Comparison of ENCODE assay signal across 16 cellular contexts in the genomic region with DNA sequence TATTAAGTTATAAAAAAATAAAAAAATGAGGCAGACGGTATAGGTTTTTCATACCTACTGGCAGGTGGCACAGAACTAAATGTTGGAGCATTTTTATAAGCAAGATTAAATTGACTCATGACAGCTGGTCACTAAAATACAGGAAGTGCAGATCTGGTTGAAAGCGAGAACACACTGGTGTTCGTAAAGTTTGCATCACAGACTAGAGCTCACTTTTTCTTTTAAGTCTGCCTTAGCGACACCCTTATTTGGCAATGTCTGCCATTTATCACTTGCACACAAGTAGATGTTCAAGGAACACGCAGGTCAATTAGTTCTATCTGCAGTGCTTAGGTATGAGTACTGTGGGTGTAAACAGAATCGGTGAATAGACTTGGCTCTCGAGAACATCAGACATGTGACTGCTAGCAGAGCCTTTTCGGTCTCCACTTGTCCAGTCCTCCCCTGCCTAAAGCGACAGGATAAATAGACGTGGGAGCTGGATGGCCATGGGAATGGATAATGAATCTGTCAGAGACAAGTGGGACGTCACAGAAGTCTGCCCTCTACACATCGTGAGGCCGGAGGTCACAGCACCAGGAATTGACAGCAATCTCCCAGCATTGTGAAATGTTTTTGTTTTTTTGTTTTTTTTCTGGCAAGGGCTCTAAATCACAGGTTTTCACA.
DNase-seq lines count a peak whose midpoint lies in the region; ATAC-seq and TF ChIP-seq lines count a peak whose summit lies in the region.
"Had no signal": no experiment of that assay in that cellular context is flagged by ENCODE, and none has a peak within 500 bp of the region (broad histone marks: within the 10 kb centered on the region; RNA-seq: fewer than 3 reads in every experiment).

No MANE protein-coding gene starts in this region.

- H3K4me3 ChIP-seq in GM12864 (ENCODE audit: low read depth, low read length) (peak overlapping the region; percentile 16; the same call in 1 of the 2 replicates), tibial nerve (no peak overlapping the region)
- H3K4me3 ChIP-seq: breast epithelium, mucosa of descending colon had no signal

- intact Hi-C loops in sciatic nerve (cut with DNase I): no loop called here

- no peak for TF ChIP-seq CTCF in GM12864 (IDR thresholded peaks at IDR 0.05; ENCODE audit: low read depth, low read length, missing control alignments)
- no peak for TF ChIP-seq CTCF in tibial nerve (IDR thresholded peaks at IDR 0.05)

- ATAC-seq in GM21390 (IDR thresholded peaks at IDR 0.05; ENCODE audit: unreplicated experiment): peak; percentile 80
- ATAC-seq in HG03469 (IDR thresholded peaks at IDR 0.05; ENCODE audit: unreplicated experiment): peak; percentile 80
- ATAC-seq in GM19328 (IDR thresholded peaks at IDR 0.05; ENCODE audit: unreplicated experiment): no peak
- no peak for ATAC-seq in sciatic nerve
- ATAC-seq in HG03135 (IDR thresholded peaks at IDR 0.05; ENCODE audit: unreplicated experiment): no peak
- ATAC-seq: activated CD4-positive, CD25-positive, alpha-beta regulatory T cell treated with anti-CD3 and anti-CD28 coated beads, Interleukin-2, amount 50 U/mL, for 24 hours; mucosa of descending colon had no signal

- no peak for TF ChIP-seq POLR2A in tibial nerve (IDR thresholded peaks at IDR 0.05)

- no peak overlapping the region for H3K27ac ChIP-seq in tibial nerve
- H3K27ac ChIP-seq: breast epithelium had no signal

- H3K4me1 ChIP-seq in tibial nerve: no peaks in the 10 kb centered on the region
- H3K4me1 ChIP-seq: breast epithelium had no signal

- DNase-seq in GM12864 (ENCODE audit: low read depth) (peak; percentile 40), left kidney (ENCODE audit: low read depth, low spot score) (peak; percentile 73), tibial nerve (ENCODE audit: low spot score in 2 of 2) (no peak), sciatic nerve (ENCODE audit: low spot score) (no peak)
- DNase-seq: activated CD8-positive, alpha-beta memory T cell treated with anti-CD3 and anti-CD28 coated beads, Interleukin-2, amount 50 U/mL, for 48 hours; DND-41; KG1; kidney; mucosa of descending colon; NCI-H526 had no signal

- no peaks in the 10 kb centered on the region for H3K36me3 ChIP-seq in tibial nerve
- H3K36me3 ChIP-seq: breast epithelium had no signal

- H3K9me3 ChIP-seq in tibial nerve: no peaks in the 10 kb centered on the region
- H3K9me3 ChIP-seq: breast epithelium, mucosa of descending colon had no signal

- no peaks in the 10 kb centered on the region for H3K27me3 ChIP-seq in tibial nerve
- H3K27me3 ChIP-seq: breast epithelium had no signal

- no peak for TF ChIP-seq EP300 in tibial nerve (IDR thresholded peaks at IDR 0.05)

- 70 to 73% methylated on average over 13 of the region's 13 CpGs for WGBS in tibial nerve, 2 donors

Comparison
In these comparisons a context has a peak if more than half of its experiments do, and no peak if none do; other contexts are left out.
1. DNase-seq: peak in GM12864 (single experiment) and left kidney (single experiment); none in tibial nerve (0 of 2) and sciatic nerve (single experiment).
2. ATAC-seq: peak in GM21390 (single experiment) and HG03469 (single experiment); none in GM19328 (single experiment), sciatic nerve (single experiment) and HG03135 (single experiment).